Comparison of ENCODE assay signal across 36 cellular contexts in the genomic region with DNA sequence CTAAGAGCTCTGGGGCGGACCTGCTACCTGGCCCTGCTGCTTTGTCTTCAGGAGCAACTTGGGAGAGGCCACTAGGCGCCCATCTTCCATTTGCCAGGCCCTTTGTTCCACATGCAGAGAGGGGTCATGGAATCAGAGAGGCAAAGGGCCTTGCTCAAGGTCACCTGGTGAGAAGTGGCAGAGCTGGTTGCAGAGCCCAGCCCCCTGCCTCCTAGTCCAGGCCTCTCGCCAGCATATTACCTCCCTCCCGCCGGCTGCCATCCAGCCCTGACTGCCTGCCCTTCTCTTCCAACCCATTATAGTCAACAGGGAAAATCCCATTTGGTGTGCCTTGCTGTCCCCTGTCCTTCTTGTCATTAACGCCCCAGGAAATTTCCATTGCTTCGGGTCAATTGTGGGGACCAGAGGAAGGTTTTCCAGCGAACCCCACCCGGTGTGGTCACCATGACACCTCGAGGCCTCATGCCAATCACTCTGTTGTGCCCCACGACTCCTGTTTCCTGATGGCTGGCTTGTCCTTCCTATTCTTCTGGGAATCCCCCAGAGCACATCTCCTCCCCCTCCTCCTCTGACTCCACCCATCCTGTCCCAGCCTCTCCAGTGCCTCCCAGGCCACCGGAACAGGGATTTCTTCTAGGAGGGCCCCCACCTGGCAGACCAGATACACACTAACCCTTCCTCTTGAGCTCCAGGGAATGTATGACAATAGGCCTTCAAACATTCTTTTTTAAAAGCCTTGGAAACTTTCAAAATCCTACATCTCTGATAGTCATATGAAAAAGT.
DNase-seq lines count a peak whose midpoint lies in the region; ATAC-seq lines count a peak whose summit lies in the region.
"Had no signal": no experiment of that assay in that cellular context is flagged by ENCODE, and none has a peak within 500 bp of the region (broad histone marks: within the 10 kb centered on the region; RNA-seq: fewer than 3 reads in every experiment).

No MANE protein-coding gene starts in this region.

- H3K4me1 Mint-ChIP-seq in stimulated activated effector memory CD8-positive, alpha-beta T cell treated with anti-CD3 and anti-CD28 coated beads, Interleukin-12 subunit alpha, Interleukin-12 subunit beta, amount 100 ng/mL, for 72 hours: no peaks in the 10 kb centered on the region
- no peaks in the 10 kb centered on the region for H3K4me1 Mint-ChIP-seq in activated naive CD4-positive, alpha-beta T cell treated with anti-CD3 and anti-CD28 coated beads for 36 hours (ENCODE audit: low read depth)
- H3K4me1 Mint-ChIP-seq: activated B cell treated with CpG ODN at 0.5 μM for 24 hours; activated CD8-positive, alpha-beta memory T cell treated with anti-CD3 and anti-CD28 coated beads, Interleukin-2, amount 10 ng/mL, durations not matched to agents 7 days and 5 days; activated naive CD8-positive, alpha-beta T cell treated with anti-CD3 and anti-CD28 coated beads, Interleukin-2, amount 50 U/mL, for 24 hours; B cell; CD4-positive, alpha-beta memory T cell; central memory CD8-positive, alpha-beta T cell; stimulated activated naive CD8-positive, alpha-beta T cell treated with anti-CD3 and anti-CD28 coated beads, Interleukin-15, amount 100 ng/mL, for 72 hours had no signal

- CTCF ChIA-PET in activated naive CD4-positive, alpha-beta T cell treated with anti-CD3 and anti-CD28 coated beads for 36 hours (lab: Charles Lee): interaction anchor here (1.3 kb wide), 1 partner anchor 28 kb away, joined by 3 read pairs; no protein-coding TSS in a partner anchor

- no peak overlapping the region for H3K4me3 ChIP-seq in right cardiac atrium (ENCODE audit: low read length)
- H3K4me3 ChIP-seq: esophagus muscularis mucosa, heart right ventricle, lower lobe of right lung, ovary, SJSA1, thoracic aorta, vagina had no signal

- WGBS in right cardiac atrium: 66% methylated on average over 12 of the region's 12 CpGs

- no peak overlapping the region for H3K4me3 Mint-ChIP-seq in stimulated activated effector memory CD8-positive, alpha-beta T cell treated with anti-CD3 and anti-CD28 coated beads, Interleukin-12 subunit alpha, Interleukin-12 subunit beta, amount 100 ng/mL, for 72 hours
- H3K4me3 Mint-ChIP-seq in activated naive CD4-positive, alpha-beta T cell treated with anti-CD3 and anti-CD28 coated beads for 36 hours: no peak overlapping the region
- H3K4me3 Mint-ChIP-seq: activated B cell treated with CpG ODN at 0.5 μM for 24 hours; activated CD8-positive, alpha-beta memory T cell treated with anti-CD3 and anti-CD28 coated beads, Interleukin-2, amount 10 ng/mL, durations not matched to agents 7 days and 5 days; activated naive CD8-positive, alpha-beta T cell treated with anti-CD3 and anti-CD28 coated beads, Interleukin-2, amount 50 U/mL, for 24 hours; activated T-cell treated with anti-CD3 and anti-CD28 coated beads, Interleukin-2, amount 50 U/mL, for 72 hours; B cell; CD4-positive, alpha-beta memory T cell; central memory CD8-positive, alpha-beta T cell; effector memory CD8-positive, alpha-beta T cell; natural killer cell treated with Interleukin-12 subunit alpha and Interleukin-12 subunit beta and Interleukin-15 and Interleukin-18, amount 100 ng/mL, for 72 hours; stimulated activated naive CD8-positive, alpha-beta T cell treated with anti-CD3 and anti-CD28 coated beads, Interleukin-15, amount 100 ng/mL, for 72 hours had no signal

- intact Hi-C loops in right cardiac atrium (cut with DNase I): no loop called here
- intact Hi-C loops in Right ventricle myocardium superior (cut with DNase I): no loop called here
- intact Hi-C loops in activated naive CD4-positive, alpha-beta T cell treated with anti-CD3 and anti-CD28 coated beads for 36 hours (cut with micrococcal nuclease): no loop called here

- H3K27ac ChIP-seq in right cardiac atrium (ENCODE audit: low read length): no peak overlapping the region
- H3K27ac ChIP-seq: esophagus muscularis mucosa, heart right ventricle, HL-60, lower lobe of right lung, ovary, SJSA1, thoracic aorta, vagina had no signal

- H3K27me3 ChIP-seq in right cardiac atrium (ENCODE audit: control insufficient read depth, insufficient read depth): no peaks in the 10 kb centered on the region
- H3K27me3 ChIP-seq: esophagus muscularis mucosa, heart right ventricle, ovary, SJSA1, vagina had no signal

- peaks cover 20% of the 10 kb centered on the region for H3K36me3 Mint-ChIP-seq in stimulated activated effector memory CD8-positive, alpha-beta T cell treated with anti-CD3 and anti-CD28 coated beads, Interleukin-12 subunit alpha, Interleukin-12 subunit beta, amount 100 ng/mL, for 72 hours
- H3K36me3 Mint-ChIP-seq in activated naive CD4-positive, alpha-beta T cell treated with anti-CD3 and anti-CD28 coated beads for 36 hours (ENCODE audit: low read depth): no peaks in the 10 kb centered on the region
- H3K36me3 Mint-ChIP-seq: activated CD8-positive, alpha-beta memory T cell treated with anti-CD3 and anti-CD28 coated beads, Interleukin-2, amount 10 ng/mL, durations not matched to agents 7 days and 5 days; CD4-positive, alpha-beta memory T cell; natural killer cell treated with Interleukin-12 subunit alpha and Interleukin-12 subunit beta and Interleukin-15 and Interleukin-18, amount 100 ng/mL, for 72 hours had no signal

- ATAC-seq in right cardiac atrium (peak; percentile 43 to 56), Right ventricle myocardium superior (ENCODE audit: poor library complexity) (no peak)
- ATAC-seq in stimulated activated effector memory CD8-positive, alpha-beta T cell treated with anti-CD3 and anti-CD28 coated beads, Interleukin-12 subunit alpha, Interleukin-12 subunit beta, amount 100 ng/mL, for 72 hours: no peak
- ATAC-seq: activated CD8-positive, alpha-beta memory T cell treated with anti-CD3 and anti-CD28 coated beads, Interleukin-2, amount 10 ng/mL, durations not matched to agents 7 days and 5 days; activated naive CD8-positive, alpha-beta T cell treated with anti-CD3 and anti-CD28 coated beads, Interleukin-2, amount 50 U/mL, for 24 hours; activated T-cell treated with anti-CD3 and anti-CD28 coated beads, Interleukin-2, amount 50 U/mL, for 72 hours; effector memory CD8-positive, alpha-beta T cell; lower lobe of right lung; natural killer cell treated with Interleukin-12 subunit alpha and Interleukin-12 subunit beta and Interleukin-15 and Interleukin-18, amount 100 ng/mL, for 72 hours; stimulated activated naive CD8-positive, alpha-beta T cell treated with anti-CD3 and anti-CD28 coated beads, Interleukin-15, amount 100 ng/mL, for 72 hours had no signal

- no peaks in the 10 kb centered on the region for H3K9me3 ChIP-seq in right cardiac atrium (ENCODE audit: control insufficient read depth, low read length)
- H3K9me3 ChIP-seq: esophagus muscularis mucosa, heart right ventricle, lower lobe of right lung, ovary, SJSA1, thoracic aorta, vagina had no signal

- H3K9me3 Mint-ChIP-seq in stimulated activated effector memory CD8-positive, alpha-beta T cell treated with anti-CD3 and anti-CD28 coated beads, Interleukin-12 subunit alpha, Interleukin-12 subunit beta, amount 100 ng/mL, for 72 hours: no peaks in the 10 kb centered on the region
- no peaks in the 10 kb centered on the region for H3K9me3 Mint-ChIP-seq in activated naive CD4-positive, alpha-beta T cell treated with anti-CD3 and anti-CD28 coated beads for 36 hours
- H3K9me3 Mint-ChIP-seq: activated B cell treated with CpG ODN at 0.5 μM for 24 hours; activated naive CD8-positive, alpha-beta T cell treated with anti-CD3 and anti-CD28 coated beads, Interleukin-2, amount 50 U/mL, for 24 hours; central memory CD8-positive, alpha-beta T cell; effector memory CD8-positive, alpha-beta T cell had no signal

- peak overlapping the region; percentile 29 for H3K27ac Mint-ChIP-seq in stimulated activated effector memory CD8-positive, alpha-beta T cell treated with anti-CD3 and anti-CD28 coated beads, Interleukin-12 subunit alpha, Interleukin-12 subunit beta, amount 100 ng/mL, for 72 hours
- H3K27ac Mint-ChIP-seq in activated naive CD4-positive, alpha-beta T cell treated with anti-CD3 and anti-CD28 coated beads for 36 hours: no peak overlapping the region
- H3K27ac Mint-ChIP-seq: activated B cell treated with CpG ODN at 0.5 μM for 24 hours; activated CD8-positive, alpha-beta memory T cell treated with anti-CD3 and anti-CD28 coated beads, Interleukin-2, amount 10 ng/mL, durations not matched to agents 7 days and 5 days; activated naive CD8-positive, alpha-beta T cell treated with anti-CD3 and anti-CD28 coated beads, Interleukin-2, amount 50 U/mL, for 24 hours; activated T-cell treated with anti-CD3 and anti-CD28 coated beads, Interleukin-2, amount 50 U/mL, for 72 hours; B cell; CD4-positive, alpha-beta memory T cell; effector memory CD8-positive, alpha-beta T cell; natural killer cell treated with Interleukin-12 subunit alpha and Interleukin-12 subunit beta and Interleukin-15 and Interleukin-18, amount 100 ng/mL, for 72 hours had no signal

- no peak for DNase-seq in right cardiac atrium
- DNase-seq in Right ventricle myocardium superior: no peak
- DNase-seq in SW480 (ENCODE audit: low spot score): peak; percentile 26
- DNase-seq in iPS-NIHi11 (ENCODE audit: low spot score): peak; percentile 62
- no peak for DNase-seq in stimulated activated effector memory CD8-positive, alpha-beta T cell treated with anti-CD3 and anti-CD28 coated beads, Interleukin-12 subunit alpha, Interleukin-12 subunit beta, amount 100 ng/mL, for 72 hours (ENCODE audit: low spot score in 2 of 2)
- DNase-seq in T-helper 9 cell: no peak
- no peak for DNase-seq in epidermal melanocyte (ENCODE audit: insufficient read length, low spot score)
- DNase-seq in activated naive CD4-positive, alpha-beta T cell treated with anti-CD3 and anti-CD28 coated beads for 36 hours: no peak
- DNase-seq: activated B cell treated with CpG ODN at 0.5 μM for 24 hours; activated CD8-positive, alpha-beta memory T cell treated with anti-CD3 and anti-CD28 coated beads, Interleukin-2, amount 10 ng/mL, durations not matched to agents 7 days and 5 days; activated naive CD8-positive, alpha-beta T cell treated with anti-CD3 and anti-CD28 coated beads, Interleukin-2, amount 50 U/mL, for 24 hours; activated T-cell treated with anti-CD3 and anti-CD28 coated beads, Interleukin-2, amount 50 U/mL, for 72 hours; CD4-positive, alpha-beta memory T cell; effector memory CD8-positive, alpha-beta T cell; foreskin melanocyte; heart right ventricle; Kasumi-1; kidney glomerular epithelial cell; lower lobe of right lung; NCI-H1436; NCI-H2081; NCI-H345; NCI-H748 treated with DMSO at 0.1 percent for 48 hours; ovary; stimulated activated CD4-positive, alpha-beta T cell treated with anti-CD3 and anti-CD28 coated beads, Interleukin-2, amount 100 ng/mL, for 24 hours; stimulated activated CD8-positive, alpha-beta memory T cell treated with anti-CD3 and anti-CD28 coated beads, Interleukin-4, amount 100 ng/mL, for 48 hours; stimulated activated naive CD8-positive, alpha-beta T cell treated with anti-CD3 and anti-CD28 coated beads, Interleukin-15, amount 100 ng/mL, for 72 hours; T-helper 1 cell had no signal

- H3K27me3 Mint-ChIP-seq in activated naive CD4-positive, alpha-beta T cell treated with anti-CD3 and anti-CD28 coated beads for 36 hours (ENCODE audit: low read depth): peaks cover 5% of the 10 kb centered on the region
- H3K27me3 Mint-ChIP-seq: activated CD8-positive, alpha-beta memory T cell treated with anti-CD3 and anti-CD28 coated beads, Interleukin-2, amount 10 ng/mL, durations not matched to agents 7 days and 5 days had no signal

- H3K4me1 ChIP-seq in right cardiac atrium (ENCODE audit: control insufficient read depth, insufficient read depth, low read length): no peaks in the 10 kb centered on the region
- H3K4me1 ChIP-seq: esophagus muscularis mucosa, lower lobe of right lung, SJSA1, vagina had no signal

Comparison
In these comparisons a context has a peak if more than half of its experiments do, and no peak if none do; other contexts are left out.
1. ATAC-seq: peak in right cardiac atrium (2 of 2); none in Right ventricle myocardium superior (single experiment) and stimulated activated effector memory CD8-positive, alpha-beta T cell treated with anti-CD3 and anti-CD28 coated beads, Interleukin-12 subunit alpha, Interleukin-12 subunit beta, amount 100 ng/mL, for 72 hours (single experiment).
2. DNase-seq: peak in SW480 (single experiment) and iPS-NIHi11 (single experiment); none in right cardiac atrium (0 of 3), Right ventricle myocardium superior (single experiment), stimulated activated effector memory CD8-positive, alpha-beta T cell treated with anti-CD3 and anti-CD28 coated beads, Interleukin-12 subunit alpha, Interleukin-12 subunit beta, amount 100 ng/mL, for 72 hours (0 of 2), T-helper 9 cell (single experiment), epidermal melanocyte (single experiment) and activated naive CD4-positive, alpha-beta T cell treated with anti-CD3 and anti-CD28 coated beads for 36 hours (single experiment).